Comparison of ENCODE assay signal across 26 cellular contexts in the genomic region with DNA sequence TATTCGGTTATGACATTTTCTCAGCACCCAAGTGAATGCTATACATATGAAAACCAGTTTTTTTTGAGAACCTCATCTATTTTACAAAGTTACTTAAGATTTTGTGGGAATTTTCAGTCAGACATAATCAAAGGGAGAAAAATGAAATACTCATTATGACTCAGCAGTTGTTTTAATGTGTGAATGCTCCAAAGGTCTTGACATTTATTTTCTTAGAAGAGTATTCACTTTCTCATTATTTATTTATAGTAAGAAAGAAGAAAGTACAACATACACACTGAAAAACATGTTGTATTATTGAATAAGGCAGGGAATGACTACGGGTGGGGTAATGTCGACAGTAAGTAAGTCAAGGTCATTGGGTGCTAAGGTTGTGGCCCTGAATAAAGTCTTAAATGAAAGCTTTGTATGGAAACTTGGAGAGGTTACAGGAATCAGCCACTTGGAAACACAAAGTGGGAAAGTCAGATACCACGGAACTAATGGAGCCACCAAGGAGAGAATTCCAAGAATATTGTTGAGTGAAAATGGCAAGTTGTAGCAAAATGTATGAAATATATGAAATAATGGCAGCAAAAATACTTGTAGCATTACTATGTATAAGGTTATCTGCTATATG.
A peak's percentile ranks its signal among the peaks of the same experiment; 100 is the strongest.
DNase-seq lines count a peak whose midpoint lies in the region; ATAC-seq, FAIRE-seq and TF ChIP-seq lines count a peak whose summit lies in the region.
"Had no signal": no experiment of that assay in that cellular context is flagged by ENCODE, and none has a peak within 500 bp of the region (broad histone marks: within the 10 kb centered on the region; RNA-seq: fewer than 3 reads in every experiment).

No MANE protein-coding gene starts in this region.

- H3K9ac ChIP-seq in endothelial cell of umbilical vein (replicated peaks; ENCODE audit: extremely low read depth, insufficient read depth, low read length) = no peak overlapping the region

- dilution Hi-C loops in endothelial cell of umbilical vein (cut with MboI; ENCODE audit: extremely low pct_ligation_motif_present, low sequenced_read_pairs) = no loop called here

- ATAC-seq in heart left ventricle = no peak
- ATAC-seq: left cardiac atrium, Right ventricle myocardium inferior, upper lobe of right lung had no signal

- TF ChIP-seq CTCF in AG10803 (conservative IDR thresholded peaks at IDR 0.05; ENCODE audit: low read length) (no peak), endothelial cell of umbilical vein (IDR thresholded peaks at IDR 0.05; ENCODE audit: extremely low read depth in 1 of 2, insufficient read depth in 1 of 2, low read depth in 1 of 2, low read length in 2 of 2) (no peak), neural crest cell (conservative IDR thresholded peaks at IDR 0.05) (no peak), heart left ventricle (IDR thresholded peaks at IDR 0.05) (no peak), brain microvascular endothelial cell (IDR thresholded peaks at IDR 0.05; ENCODE audit: low read depth, low read length, missing control alignments) (no peak)

- H2AFZ ChIP-seq in endothelial cell of umbilical vein (ENCODE audit: low read depth, low read length) = peak overlapping the region; percentile 67

- CTCF ChIA-PET in endothelial cell of umbilical vein (lab: Charles Lee) = no interaction called here

- in situ Hi-C loops in brain microvascular endothelial cell (cut with HindIII; ENCODE audit: low pct_ligation_motif_present, low sequenced_read_pairs) = no loop called here

- H3K4me1 ChIP-seq in endothelial cell of umbilical vein (ENCODE audit: control insufficient read depth, extremely low read depth, insufficient read depth, low read length) = peaks cover 3% of the 10 kb centered on the region
- no peaks in the 10 kb centered on the region for H3K4me1 ChIP-seq in heart left ventricle
- H3K4me1 ChIP-seq: stomach, upper lobe of right lung had no signal

- FAIRE-seq in endothelial cell of umbilical vein (lab: Jason Lieb, UNC) = no peak
- FAIRE-seq: G401.6, TTC549 had no signal

- H3K27me3 ChIP-seq in endothelial cell of umbilical vein (ENCODE audit: control insufficient read depth in 2 of 2, insufficient read depth in 2 of 2, low read length in 2 of 2) = no peaks in the 10 kb centered on the region
- H3K27me3 ChIP-seq in heart left ventricle = no peaks in the 10 kb centered on the region
- H3K27me3 ChIP-seq in brain microvascular endothelial cell (replicated peaks) = no peaks in the 10 kb centered on the region
- H3K27me3 ChIP-seq: stomach, upper lobe of right lung had no signal

- peak overlapping the region; percentile 92 for H3K27ac Mint-ChIP-seq in neural crest cell (ENCODE audit: unreplicated experiment)
- H3K27ac Mint-ChIP-seq: CD4-positive, CD25-positive, alpha-beta regulatory T cell; memory B cell had no signal

- DNase-seq in AG10803 (ENCODE audit: low read depth) (peak; percentile 0), LHCN-M2 (ENCODE audit: low read depth) (peak; percentile 3), endothelial cell of umbilical vein (ENCODE audit: low read depth, low spot score) (peak; percentile 10), neural crest cell (ENCODE audit: low read depth, low spot score) (no peak), heart left ventricle (no peak), anterior cingulate cortex (lab: John Stamatoyannopoulos, UW) (no peak), brain microvascular endothelial cell (no peak)
- DNase-seq in stimulated activated naive CD4-positive, alpha-beta T cell (lab: John Stamatoyannopoulos, UW) = no peak
- DNase-seq: activated CD4-positive, alpha-beta T cell treated with anti-CD3 and anti-CD28 coated beads for 1 hour; activated gamma-delta T cell treated with Interleukin-2 at 50 U/mL for 16 hours; activated T-cell treated with anti-CD3 and anti-CD28 coated beads, Interleukin-2, amount 50 U/mL, for 1 hour; CD4-positive, CD25-positive, alpha-beta regulatory T cell; central memory CD4-positive, alpha-beta T cell; DMS 273 treated with DMSO at 0.1 percent for 48 hours; Karpas-422; left cardiac atrium; NCI-H1048; NCI-H187; occipital lobe; stimulated activated CD4-positive, alpha-beta T cell treated with anti-CD3 and anti-CD28 coated beads, Interleukin-12 subunit alpha, Interleukin-12 subunit beta, amount 100 ng/mL, for 4 hours; stomach; upper lobe of right lung had no signal

- H3K4me2 ChIP-seq in endothelial cell of umbilical vein (ENCODE audit: insufficient read depth, low read length) = no peak overlapping the region

- peak overlapping the region; percentile 59 for H3K4me3 Mint-ChIP-seq in neural crest cell
- H3K4me3 Mint-ChIP-seq: CD4-positive, CD25-positive, alpha-beta regulatory T cell; memory B cell had no signal

- H3K36me3 ChIP-seq in endothelial cell of umbilical vein (ENCODE audit: control insufficient read depth in 2 of 2, extremely low read depth in 1 of 2, insufficient read depth in 2 of 2, low read length in 2 of 2) (no peaks in the 10 kb centered on the region), heart left ventricle (no peaks in the 10 kb centered on the region), brain microvascular endothelial cell (replicated peaks) (no peaks in the 10 kb centered on the region)
- H3K36me3 ChIP-seq: stomach, upper lobe of right lung had no signal

- POLR2A ChIA-PET in endothelial cell of umbilical vein (lab: Charles Lee) = no interaction called here

- peaks cover 21% of the 10 kb centered on the region for H3K4me1 Mint-ChIP-seq in neural crest cell
- H3K4me1 Mint-ChIP-seq: CD4-positive, CD25-positive, alpha-beta regulatory T cell; memory B cell had no signal

- H3K27me3 Mint-ChIP-seq in neural crest cell (ENCODE audit: low read depth) = no peaks in the 10 kb centered on the region
- H3K27me3 Mint-ChIP-seq: CD4-positive, CD25-positive, alpha-beta regulatory T cell; memory B cell had no signal

- no peaks in the 10 kb centered on the region for H4K20me1 ChIP-seq in endothelial cell of umbilical vein (replicated peaks; ENCODE audit: control insufficient read depth, extremely low read depth, insufficient read depth, low read length)

- 49 to 71% (median 61%) methylated on average over 4 of the region's 4 CpGs for WGBS in heart left ventricle, 4 donors

- H3K9me3 Mint-ChIP-seq in neural crest cell = peaks cover 15% of the 10 kb centered on the region

- H3K9me3 ChIP-seq in endothelial cell of umbilical vein (replicated peaks; ENCODE audit: control insufficient read depth, insufficient read depth, low read length) (no peaks in the 10 kb centered on the region), heart left ventricle (no peaks in the 10 kb centered on the region)
- H3K9me3 ChIP-seq: stomach, upper lobe of right lung had no signal

- intact Hi-C loops in endothelial cell of umbilical vein (cut with micrococcal nuclease) (no loop called here), heart left ventricle (cut with DNase I) (no loop called here)

- H3K4me3 ChIP-seq in AG10803 (ENCODE audit: low read length) (no peak overlapping the region), endothelial cell of umbilical vein (replicated peaks in 1 of 3; ENCODE audit: insufficient read depth in 1 of 3, low read depth in 1 of 3, low read length in 3 of 3) (no peak overlapping the region), heart left ventricle (no peak overlapping the region), brain microvascular endothelial cell (ENCODE audit: low read depth, low read length) (no peak overlapping the region)
- H3K4me3 ChIP-seq: stomach, upper lobe of right lung had no signal

- TF ChIP-seq POLR2A in endothelial cell of umbilical vein (IDR thresholded peaks at IDR 0.05; ENCODE audit: low read depth, low read length) = no peak
- TF ChIP-seq POLR2A in heart left ventricle (IDR thresholded peaks at IDR 0.05) = no peak

- H3K79me2 ChIP-seq in endothelial cell of umbilical vein (ENCODE audit: control insufficient read depth, insufficient read depth, low read length) = no peaks in the 10 kb centered on the region

- BruUV-seq in endothelial cell of umbilical vein (replicated peaks; lab: Mats Ljungman, UMichigan) = no TSS peak

- H3K36me3 Mint-ChIP-seq in neural crest cell (ENCODE audit: low read depth) = peaks cover 6% of the 10 kb centered on the region
- H3K36me3 Mint-ChIP-seq: CD4-positive, CD25-positive, alpha-beta regulatory T cell; memory B cell had no signal

- H3K9me1 ChIP-seq in endothelial cell of umbilical vein (replicated peaks; ENCODE audit: control insufficient read depth, extremely low read depth, insufficient read depth, low read length) = no peaks in the 10 kb centered on the region

- H3K27ac ChIP-seq in endothelial cell of umbilical vein (ENCODE audit: insufficient read depth, low read depth, low read length) (peak overlapping the region; percentile 11), heart left ventricle (no peak overlapping the region), brain microvascular endothelial cell (no peak overlapping the region)
- H3K27ac ChIP-seq: stomach, upper lobe of right lung had no signal

TF ChIP-seq in endothelial cell of umbilical vein, 7 proteins besides CTCF, POLR2A, EP300 and RAD21:
- TF ChIP-seq EZH2 (IDR thresholded peaks at IDR 0.05; ENCODE audit: borderline replicate concordance, low read depth, low read length, severe bottlenecking) (no peak), POLR2AphosphoS5 (IDR thresholded peaks at IDR 0.05; ENCODE audit: insufficient read depth, low read depth, low read length) (no peak), MAX (IDR thresholded peaks at IDR 0.05; ENCODE audit: insufficient read depth, insufficient read length) (no peak), FOS (IDR thresholded peaks at IDR 0.05; ENCODE audit: borderline replicate concordance, insufficient read depth, low read length) (no peak), JUN (IDR thresholded peaks at IDR 0.05; ENCODE audit: borderline replicate concordance, insufficient read depth, insufficient read length, low read depth) (no peak), GATA2 (IDR thresholded peaks at IDR 0.05; ENCODE audit: insufficient read depth, insufficient read length, low read depth, low read length) (no peak), MYC (IDR thresholded peaks at IDR 0.05; ENCODE audit: low read depth, low read length) (no peak)

Comparison
In these comparisons a context has a peak if more than half of its experiments do, and no peak if none do; other contexts are left out.
1. DNase-seq: peak in AG10803 (single experiment), LHCN-M2 (single experiment) and endothelial cell of umbilical vein (single experiment); none in neural crest cell (single experiment), heart left ventricle (0 of 5), anterior cingulate cortex (0 of 58), brain microvascular endothelial cell (single experiment) and stimulated activated naive CD4-positive, alpha-beta T cell (0 of 6).